Comparison of ENCODE assay signal across 12 cellular contexts in genomic region chr2:113878743-113879142, GRCh38. TPM values are rescaled to one million over a fixed set of nuclear protein-coding genes. Genes with fewer than 3 reads are reported as not detected.
DNase-seq lines count a peak whose midpoint lies in the region; ATAC-seq and TF ChIP-seq lines count a peak whose summit lies in the region.
"Had no signal": no experiment of that assay in that cellular context is flagged by ENCODE, and none has a peak within 500 bp of the region (broad histone marks: within the 10 kb centered on the region; RNA-seq: fewer than 3 reads in every experiment).

No MANE protein-coding gene starts in this region.

- H2AFZ ChIP-seq in SK-N-SH (ENCODE audit: low read depth) = no peak overlapping the region
- H2AFZ ChIP-seq in osteoblast (ENCODE audit: low read length) = no peak overlapping the region

- no peak for TF ChIP-seq RAD21 in SK-N-SH (IDR thresholded peaks at IDR 0.05; ENCODE audit: low read length)

- no peak for TF ChIP-seq EP300 in SK-N-SH (IDR thresholded peaks at IDR 0.05; ENCODE audit: borderline replicate concordance in 1 of 2, low read depth in 1 of 2, low read length in 1 of 2)

- peaks cover 5% of the 10 kb centered on the region for H3F3A ChIP-seq in SK-N-SH (replicated peaks; ENCODE audit: insufficient read depth)

- intact Hi-C loops in left colon (cut with DNase I, micrococcal nuclease) = loop anchor here in 1 of 2 donors (10.0 kb wide), 1 partner anchor 94 kb away; no protein-coding TSS in a partner anchor

- H3K4me1 ChIP-seq in SK-N-SH (ENCODE audit: control insufficient read depth in 1 of 2, insufficient read depth in 2 of 2, low read depth in 1 of 2, low read length in 1 of 2) (peaks cover 0 to 7% of the 10 kb centered on the region in 2 experiments; a peak in 2 of 4 replicates), osteoblast (ENCODE audit: insufficient read depth, low read length) (peaks cover 7% of the 10 kb centered on the region)

- POLR2A ChIA-PET in SK-N-SH (lab: Yijun Ruan, JAX) = no interaction called here

- H3K9me2 ChIP-seq in SK-N-SH = no peaks in the 10 kb centered on the region

- H3K9me3 ChIP-seq in SK-N-SH = no peaks in the 10 kb centered on the region
- H3K9me3 ChIP-seq in osteoblast (ENCODE audit: low read depth, low read length) = no peaks in the 10 kb centered on the region
- H3K9me3 ChIP-seq: gastroesophageal sphincter, MG63 had no signal

- H3K79me2 ChIP-seq in SK-N-SH (ENCODE audit: insufficient read depth) (no peaks in the 10 kb centered on the region), osteoblast (ENCODE audit: insufficient read depth, low read length) (no peaks in the 10 kb centered on the region)

- H3K36me3 ChIP-seq in SK-N-SH (replicated peaks in 1 of 2; ENCODE audit: control insufficient read depth in 1 of 2, insufficient read depth in 2 of 2, low read length in 1 of 2) (peaks cover 0 to 3% of the 10 kb centered on the region in 2 experiments), osteoblast (ENCODE audit: insufficient read depth, low read length) (no peaks in the 10 kb centered on the region)
- H3K36me3 ChIP-seq: cardiac muscle cell, gastroesophageal sphincter, MG63 had no signal

- WGBS in SK-N-SH (ENCODE audit: low lambda C conversion rate) = 50% methylated on average over 1 of the region's 1 CpG

- H3K4me3 ChIP-seq in SK-N-SH (ENCODE audit: low read depth in 2 of 2, low read length in 1 of 2) (no peak overlapping the region), osteoblast (ENCODE audit: insufficient read depth, low read length) (no peak overlapping the region)
- H3K4me3 ChIP-seq: cardiac muscle cell, gastroesophageal sphincter, MG63 had no signal

- H3K27ac ChIP-seq in SK-N-SH (ENCODE audit: low read depth in 2 of 2, low read length in 1 of 2) (no peak overlapping the region), osteoblast (ENCODE audit: low read depth, low read length) (no peak overlapping the region)
- H3K27ac ChIP-seq: cardiac muscle cell, gastroesophageal sphincter had no signal

- H3K27me3 ChIP-seq in SK-N-SH (ENCODE audit: insufficient read depth) (no peaks in the 10 kb centered on the region), osteoblast (ENCODE audit: insufficient read depth, low read length) (no peaks in the 10 kb centered on the region)
- H3K27me3 ChIP-seq: cardiac muscle cell, gastroesophageal sphincter, MG63 had no signal

- peak; percentile 13 for ATAC-seq in left colon
- ATAC-seq: gastroesophageal sphincter had no signal

- DNase-seq in NCI-H82 (lab: John Stamatoyannopoulos, UW) (peak; percentile 16), NCI-H82 treated with DMSO at 0.1 percent for 48 hours (lab: John Stamatoyannopoulos, UW; ENCODE audit: unreplicated experiment) (no peak), DMS79 treated with DMSO at 0.1 percent for 48 hours (lab: John Stamatoyannopoulos, UW) (peak; percentile 68), SK-N-SH (peak; percentile 17), left colon (no peak), osteoblast (ENCODE audit: insufficient read length, low spot score, missing footprints) (no peak), GDM1 (lab: John Stamatoyannopoulos, UW) (no peak), inferior parietal cortex (ENCODE audit: extremely low spot score) (no peak)
- DNase-seq: ACHN, MG63 had no signal

- H3K4me2 ChIP-seq in SK-N-SH = no peak overlapping the region
- H3K4me2 ChIP-seq in osteoblast (ENCODE audit: insufficient read depth, low read length) = no peak overlapping the region

- CTCF ChIA-PET in SK-N-SH (lab: Yijun Ruan, JAX) = interaction anchor here (1.2 kb wide), 1 partner anchor 26 kb away, joined by 3 read pairs; no protein-coding TSS in a partner anchor

- H4K20me1 ChIP-seq in SK-N-SH (ENCODE audit: insufficient read depth) (no peaks in the 10 kb centered on the region), osteoblast (ENCODE audit: insufficient read depth, low read length) (no peaks in the 10 kb centered on the region)

- TF ChIP-seq CTCF in SK-N-SH (IDR thresholded peaks at IDR 0.05) (no peak), osteoblast (IDR thresholded peaks at IDR 0.05; ENCODE audit: extremely low read depth, low read depth, low read length) (no peak)

- no peak overlapping the region for H3K9ac ChIP-seq in SK-N-SH

TF ChIP-seq in SK-N-SH, 30 proteins besides CTCF, POLR2A, EP300 and RAD21:
- TF ChIP-seq RFX5 (IDR thresholded peaks at IDR 0.05; ENCODE audit: low read length) (no peak), NFIC (IDR thresholded peaks at IDR 0.05; ENCODE audit: borderline replicate concordance) (no peak), CHD2 (IDR thresholded peaks at IDR 0.05; ENCODE audit: low read length, partially characterized antibody) (no peak), FOXM1 (IDR thresholded peaks at IDR 0.05; ENCODE audit: low read depth) (no peak), EZH2phosphoT487 (IDR thresholded peaks at IDR 0.05; ENCODE audit: borderline replicate concordance, low read depth) (no peak), IRF3 (IDR thresholded peaks at IDR 0.05; ENCODE audit: low read depth, low read length) (no peak), MXI1 (IDR thresholded peaks at IDR 0.05; ENCODE audit: low read depth, low read length) (no peak), MEF2A (IDR thresholded peaks at IDR 0.05; ENCODE audit: borderline replicate concordance, low read depth) (no peak), RXRA (IDR thresholded peaks at IDR 0.05; ENCODE audit: borderline replicate concordance, low read depth) (no peak), MAX (IDR thresholded peaks at IDR 0.05; ENCODE audit: low read depth) (no peak), GATA2 (CRISPR knock-in tag; IDR thresholded peaks at IDR 0.05) (no peak), JUND (IDR thresholded peaks at IDR 0.05) (no peak), ELF1 (IDR thresholded peaks at IDR 0.05) (no peak), SIN3A (IDR thresholded peaks at IDR 0.05; ENCODE audit: borderline replicate concordance, low read depth, low read length) (no peak)

RNA-seq across cellular contexts. Expression of gene ACTR3, which starts 11.1 kb away (rescaled TPM):
- 90.8 and 111 TPM in 2 replicates for polyA plus RNA-seq in SK-N-SH (2012; rRNA removed)
- 130 and 172 TPM in 2 replicates for polyA plus RNA-seq in SK-N-SH (2012; cell fraction: cytosol; rRNA removed)
- polyA plus RNA-seq in SK-N-SH (2012; cell fraction: nucleus; rRNA removed) = 35.2 and 85.3 TPM in 2 replicates
- total RNA-seq in left colon (100 to 1,000 TPM; 252 to 276 TPM), osteoblast (251 and 315 TPM in 2 replicates)

Comparison
In these comparisons a context has a peak if more than half of its experiments do, and no peak if none do; other contexts are left out.
1. DNase-seq: peak in NCI-H82 (single experiment), DMS79 treated with DMSO at 0.1 percent for 48 hours (single experiment) and SK-N-SH (single experiment); none in NCI-H82 treated with DMSO at 0.1 percent for 48 hours (single experiment), left colon (0 of 2), osteoblast (single experiment), GDM1 (single experiment) and inferior parietal cortex (single experiment).